ENCODE assay signal across 25 cellular contexts in the genomic region with DNA sequence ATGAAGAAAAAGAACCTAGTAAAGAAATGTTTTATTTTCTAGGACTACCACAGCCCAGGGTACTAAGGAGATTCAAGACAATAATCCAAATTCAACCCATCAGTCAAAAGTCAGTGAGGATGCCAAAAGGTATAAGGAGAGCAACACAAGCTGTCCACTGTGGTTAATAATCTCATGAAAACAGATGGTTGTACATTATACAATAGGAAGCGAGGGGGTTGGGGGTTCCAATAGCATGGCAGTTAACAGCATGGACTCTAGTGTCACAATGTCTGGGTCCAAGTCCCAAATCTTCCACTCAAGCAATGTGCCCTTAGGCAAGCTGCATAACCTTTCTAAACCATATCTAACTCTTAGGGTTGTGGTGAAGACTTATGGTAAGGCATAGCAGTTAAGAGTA. TPM values are rescaled to one million over a fixed set of nuclear protein-coding genes. Genes with fewer than 3 reads are reported as not detected.
DNase-seq lines count a peak whose midpoint lies in the region; ATAC-seq, FAIRE-seq and TF ChIP-seq lines count a peak whose summit lies in the region.
"Had no signal": no experiment of that assay in that cellular context is flagged by ENCODE, and none has a peak within 500 bp of the region (broad histone marks: within the 10 kb centered on the region; RNA-seq: fewer than 3 reads in every experiment).

No MANE protein-coding gene starts in this region.

- DNase-seq in GM19239 (ENCODE audit: insufficient read length, low spot score) (no peak), NCI-H82 treated with DMSO at 0.1 percent for 48 hours (lab: John Stamatoyannopoulos, UW; ENCODE audit: unreplicated experiment) (peak; percentile 98), erythroblast (lab: John Stamatoyannopoulos, UW) (peak; percentile 19 to 52)
- DNase-seq in activated CD8-positive, alpha-beta T cell treated with anti-CD3 and anti-CD28 coated beads for 36 hours, result no peak
- no peak for DNase-seq in stimulated activated naive B cell treated with anti-CD40 and anti-IgM and Interleukin-4, amounts not matched to agents 10 μg/mL and 1 μg/mL and 100 μg/mL, for 72 hours
- DNase-seq: activated CD4-positive, alpha-beta T cell treated with anti-CD3 and anti-CD28 coated beads for 36 hours; activated naive CD4-positive, alpha-beta T cell treated with anti-CD3 and anti-CD28 coated beads, Interleukin-2, amount 10 ng/mL, durations not matched to agents 7 days and 5 days; DMS79; HCEC 1CT; heart left ventricle; mesenchymal stem cell; NCI-H1092; NCI-H2081 treated with DMSO at 0.1 percent for 48 hours; NCI-H526; occipital lobe; Right ventricle myocardium superior; stimulated activated CD4-positive, alpha-beta T cell treated with anti-CD3 and anti-CD28 coated beads, Interleukin-2, amount 100 ng/mL, for 48 hours; SW 1271; tibial artery had no signal

- no peaks in the 10 kb centered on the region for H3K9me3 Mint-ChIP-seq in activated CD8-positive, alpha-beta T cell treated with anti-CD3 and anti-CD28 coated beads for 36 hours
- H3K9me3 Mint-ChIP-seq in stimulated activated naive B cell treated with anti-CD40 and anti-IgM and Interleukin-4, amounts not matched to agents 10 μg/mL and 1 μg/mL and 100 μg/mL, for 72 hours, result peaks cover 1 to 3% of the 10 kb centered on the region in 2 donors
- H3K9me3 Mint-ChIP-seq: activated naive CD4-positive, alpha-beta T cell treated with anti-CD3 and anti-CD28 coated beads, Interleukin-2, amount 10 ng/mL, durations not matched to agents 7 days and 5 days; stimulated activated naive CD8-positive, alpha-beta T cell treated with anti-CD3 and anti-CD28 coated beads, Interleukin-15, Interleukin-2, amounts not matched to agents 100 ng/mL and 50 ng/mL, for 24 hours had no signal

- no peaks in the 10 kb centered on the region for H3K36me3 Mint-ChIP-seq in activated CD8-positive, alpha-beta T cell treated with anti-CD3 and anti-CD28 coated beads for 36 hours (ENCODE audit: low read depth)
- peaks cover 0 to 14% of the 10 kb centered on the region in 2 donors for H3K36me3 Mint-ChIP-seq in stimulated activated naive B cell treated with anti-CD40 and anti-IgM and Interleukin-4, amounts not matched to agents 10 μg/mL and 1 μg/mL and 100 μg/mL, for 72 hours

- intact Hi-C loops in activated CD8-positive, alpha-beta T cell treated with anti-CD3 and anti-CD28 coated beads for 36 hours (cut with micrococcal nuclease), result no loop called here

- no peak overlapping the region for H3K4me3 Mint-ChIP-seq in activated CD8-positive, alpha-beta T cell treated with anti-CD3 and anti-CD28 coated beads for 36 hours
- no peak overlapping the region for H3K4me3 Mint-ChIP-seq in stimulated activated naive B cell treated with anti-CD40 and anti-IgM and Interleukin-4, amounts not matched to agents 10 μg/mL and 1 μg/mL and 100 μg/mL, for 72 hours
- H3K4me3 Mint-ChIP-seq: activated CD4-positive, alpha-beta T cell treated with anti-CD3 and anti-CD28 coated beads for 36 hours; activated naive CD4-positive, alpha-beta T cell treated with anti-CD3 and anti-CD28 coated beads, Interleukin-2, amount 10 ng/mL, durations not matched to agents 7 days and 5 days; stimulated activated naive CD8-positive, alpha-beta T cell treated with anti-CD3 and anti-CD28 coated beads, Interleukin-15, Interleukin-2, amounts not matched to agents 100 ng/mL and 50 ng/mL, for 24 hours had no signal

- no peak for TF ChIP-seq POLR2A in erythroblast (IDR thresholded peaks at IDR 0.05; ENCODE audit: low read length)

- H3K27me3 Mint-ChIP-seq in activated CD8-positive, alpha-beta T cell treated with anti-CD3 and anti-CD28 coated beads for 36 hours, result no peaks in the 10 kb centered on the region
- no peaks in the 10 kb centered on the region for H3K27me3 Mint-ChIP-seq in stimulated activated naive B cell treated with anti-CD40 and anti-IgM and Interleukin-4, amounts not matched to agents 10 μg/mL and 1 μg/mL and 100 μg/mL, for 72 hours
- H3K27me3 Mint-ChIP-seq: activated CD4-positive, alpha-beta T cell treated with anti-CD3 and anti-CD28 coated beads for 36 hours; activated naive CD4-positive, alpha-beta T cell treated with anti-CD3 and anti-CD28 coated beads, Interleukin-2, amount 10 ng/mL, durations not matched to agents 7 days and 5 days; stimulated activated naive CD8-positive, alpha-beta T cell treated with anti-CD3 and anti-CD28 coated beads, Interleukin-15, Interleukin-2, amounts not matched to agents 100 ng/mL and 50 ng/mL, for 24 hours had no signal

- POLR2A ChIA-PET in activated CD8-positive, alpha-beta T cell treated with anti-CD3 and anti-CD28 coated beads for 36 hours (lab: Charles Lee), result no interaction called here

- TF ChIP-seq CTCF in activated CD8-positive, alpha-beta T cell treated with anti-CD3 and anti-CD28 coated beads for 36 hours (IDR thresholded peaks at IDR 0.05), result no peak

- FAIRE-seq in GM19239 (lab: Jason Lieb, UNC), result peak; percentile 72
- FAIRE-seq: endothelial cell of umbilical vein, GM12891 had no signal

- no peak overlapping the region for H3K27ac Mint-ChIP-seq in activated CD8-positive, alpha-beta T cell treated with anti-CD3 and anti-CD28 coated beads for 36 hours
- no peak overlapping the region for H3K27ac Mint-ChIP-seq in stimulated activated naive B cell treated with anti-CD40 and anti-IgM and Interleukin-4, amounts not matched to agents 10 μg/mL and 1 μg/mL and 100 μg/mL, for 72 hours
- H3K27ac Mint-ChIP-seq: activated CD4-positive, alpha-beta T cell treated with anti-CD3 and anti-CD28 coated beads for 36 hours; activated naive CD4-positive, alpha-beta T cell treated with anti-CD3 and anti-CD28 coated beads, Interleukin-2, amount 10 ng/mL, durations not matched to agents 7 days and 5 days; stimulated activated naive CD8-positive, alpha-beta T cell treated with anti-CD3 and anti-CD28 coated beads, Interleukin-15, Interleukin-2, amounts not matched to agents 100 ng/mL and 50 ng/mL, for 24 hours had no signal

- ATAC-seq in HG03571 (IDR thresholded peaks at IDR 0.05; ENCODE audit: unreplicated experiment), result peak; percentile 36
- no peak for ATAC-seq in HG03196 (IDR thresholded peaks at IDR 0.05; ENCODE audit: unreplicated experiment)
- ATAC-seq in activated CD8-positive, alpha-beta T cell treated with anti-CD3 and anti-CD28 coated beads for 36 hours, result no peak
- ATAC-seq in stimulated activated naive B cell treated with anti-CD40 and anti-IgM and Interleukin-4, amounts not matched to agents 10 μg/mL and 1 μg/mL and 100 μg/mL, for 72 hours (replicated peaks), result no peak
- no peak for ATAC-seq in HG02852 (IDR thresholded peaks at IDR 0.05; ENCODE audit: unreplicated experiment)
- ATAC-seq: activated CD4-positive, alpha-beta T cell treated with anti-CD3 and anti-CD28 coated beads for 36 hours; heart left ventricle had no signal

- CTCF ChIA-PET in activated CD8-positive, alpha-beta T cell treated with anti-CD3 and anti-CD28 coated beads for 36 hours (lab: Charles Lee), result interaction anchor here (1.9 to 2.3 kb wide), 2 partner anchors 11 to 79 kb away, joined by 4 to 7 read pairs; no protein-coding TSS in a partner anchor

- H3K4me1 Mint-ChIP-seq in activated CD8-positive, alpha-beta T cell treated with anti-CD3 and anti-CD28 coated beads for 36 hours (ENCODE audit: low read depth), result peaks cover 54% of the 10 kb centered on the region
- H3K4me1 Mint-ChIP-seq in stimulated activated naive B cell treated with anti-CD40 and anti-IgM and Interleukin-4, amounts not matched to agents 10 μg/mL and 1 μg/mL and 100 μg/mL, for 72 hours, result peaks cover 41 to 77% of the 10 kb centered on the region in 2 donors
- H3K4me1 Mint-ChIP-seq: activated naive CD4-positive, alpha-beta T cell treated with anti-CD3 and anti-CD28 coated beads, Interleukin-2, amount 10 ng/mL, durations not matched to agents 7 days and 5 days had no signal

RNA-seq across cellular contexts. Expression of gene BRAF, which starts 35.1 kb away (rescaled TPM):
- total RNA-seq in activated CD8-positive, alpha-beta T cell treated with anti-CD3 and anti-CD28 coated beads for 36 hours, result 10 to 100 TPM; 30.0 to 30.6 TPM

Comparison
In these comparisons a context has a peak if more than half of its experiments do, and no peak if none do; other contexts are left out.
1. DNase-seq: peak in NCI-H82 treated with DMSO at 0.1 percent for 48 hours (single experiment) and erythroblast (2 of 2); none in GM19239 (single experiment), activated CD8-positive, alpha-beta T cell treated with anti-CD3 and anti-CD28 coated beads for 36 hours (single experiment) and stimulated activated naive B cell treated with anti-CD40 and anti-IgM and Interleukin-4, amounts not matched to agents 10 μg/mL and 1 μg/mL and 100 μg/mL, for 72 hours (single experiment).